ENCODE assay signal across 8 cellular contexts in the genomic region with DNA sequence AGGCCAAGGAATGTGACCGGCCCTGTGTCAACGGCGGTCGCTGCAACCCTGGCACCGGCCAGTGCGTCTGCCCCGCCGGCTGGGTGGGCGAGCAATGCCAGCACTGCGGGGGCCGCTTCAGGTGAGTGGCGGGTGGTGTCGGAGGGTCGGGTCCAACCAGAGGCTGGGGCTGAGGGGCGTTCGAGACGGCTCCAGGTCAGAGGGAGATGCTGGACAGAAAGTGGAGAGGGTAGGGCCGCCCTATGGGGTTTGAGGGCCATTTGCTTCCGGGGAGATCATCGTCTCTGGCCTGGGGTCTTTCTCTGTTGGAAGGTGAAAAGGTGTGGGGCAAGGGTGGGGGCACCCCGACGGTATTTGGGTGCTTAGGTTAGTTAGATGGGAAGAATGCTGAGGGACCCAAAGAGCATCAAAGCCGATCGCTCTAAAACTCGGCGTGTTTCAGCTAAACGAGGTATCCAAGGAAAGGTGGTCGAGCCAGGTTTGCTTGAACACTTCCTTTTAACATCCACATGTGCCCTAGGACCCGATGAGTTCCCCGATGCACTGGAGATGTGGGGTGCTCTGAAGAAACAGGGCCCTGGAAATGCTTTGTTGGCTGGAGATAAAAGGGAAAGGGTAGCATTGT. TPM values are rescaled to one million over a fixed set of nuclear protein-coding genes. Genes with fewer than 3 reads are reported as not detected.
DNase-seq lines count a peak whose midpoint lies in the region; ATAC-seq and TF ChIP-seq lines count a peak whose summit lies in the region.

No MANE protein-coding gene starts in this region.

- ATAC-seq in HG03457 (IDR thresholded peaks at IDR 0.05; ENCODE audit: unreplicated experiment): peak; percentile 24
- peak; percentile 2 for ATAC-seq in lung (ENCODE audit: insufficient read depth, low FRiP score)
- peak in 1 of 2 donors; percentile 13 for ATAC-seq in upper lobe of left lung (ENCODE audit: low FRiP score in 2 of 2)

- no peak for TF ChIP-seq POLR2A in upper lobe of left lung (IDR thresholded peaks at IDR 0.05)

- H3K4me3 Mint-ChIP-seq in brain: peak overlapping the region; percentile 94 to 99 (median 98)

- H3K4me1 Mint-ChIP-seq in brain: peaks cover 35% of the 10 kb centered on the region

- no peaks in the 10 kb centered on the region for H3K9me3 ChIP-seq in lung (ENCODE audit: control insufficient read depth in 2 of 2, insufficient read depth in 1 of 2, low read length in 1 of 2)
- no peaks in the 10 kb centered on the region for H3K9me3 ChIP-seq in upper lobe of left lung

- H3K36me3 ChIP-seq in lung (ENCODE audit: control insufficient read depth in 2 of 2, insufficient read depth in 2 of 2, low read length in 2 of 2) (no peaks in the 10 kb centered on the region), upper lobe of left lung (no peaks in the 10 kb centered on the region)

- H3K4me1 ChIP-seq in lung (ENCODE audit: control insufficient read depth in 2 of 2, insufficient read depth in 2 of 2, low read length in 2 of 2) (peaks cover 4 to 19% of the 10 kb centered on the region in 2 donors), upper lobe of left lung (peaks cover 19 to 37% (median 26%) of the 10 kb centered on the region in 4 donors)

- H3K36me3 Mint-ChIP-seq in brain: peaks cover 19% of the 10 kb centered on the region

- DNase-seq in DMS53 (lab: John Stamatoyannopoulos, UW) (peak; percentile 29), DMS53 treated with DMSO at 0.1 percent for 48 hours (lab: John Stamatoyannopoulos, UW; ENCODE audit: unreplicated experiment) (no peak), lung (ENCODE audit: low spot score) (no peak), upper lobe of left lung (no peak), GDM1 (lab: John Stamatoyannopoulos, UW) (no peak), AML-193 (lab: John Stamatoyannopoulos, UW) (no peak)

- TF ChIP-seq CTCF in brain (conservative IDR thresholded peaks at IDR 0.05): no peak
- no peak for TF ChIP-seq CTCF in lung (IDR thresholded peaks at IDR 0.05; ENCODE audit: control extremely low read depth, extremely low read depth)
- no peak for TF ChIP-seq CTCF in upper lobe of left lung (IDR thresholded peaks at IDR 0.05)

- H3K9me3 Mint-ChIP-seq in brain: no peaks in the 10 kb centered on the region

- peak overlapping the region; percentile 81 to 95 (median 90) for H3K27ac Mint-ChIP-seq in brain

- peaks cover 25% of the 10 kb centered on the region for H3K27me3 Mint-ChIP-seq in brain

- H3K4me3 ChIP-seq in lung: peak overlapping the region; percentile 95
- peak overlapping the region; percentile 89 to 99 (median 97) for H3K4me3 ChIP-seq in upper lobe of left lung

- peak overlapping the region; percentile 78 to 87 for H3K27ac ChIP-seq in lung (ENCODE audit: low read depth in 1 of 2, low read length in 1 of 2)
- peak overlapping the region; percentile 61 to 91 (median 78) for H3K27ac ChIP-seq in upper lobe of left lung

- no peak for TF ChIP-seq EP300 in upper lobe of left lung (IDR thresholded peaks at IDR 0.05)

- H3K27me3 ChIP-seq in lung (ENCODE audit: control insufficient read depth, insufficient read depth) (no peaks in the 10 kb centered on the region), upper lobe of left lung (no peaks in the 10 kb centered on the region)

- WGBS in lung, 2 donors: 1 to 2% methylated on average over 30 of the region's 30 CpGs
- WGBS in upper lobe of left lung, 2 donors: 1 to 2% methylated on average over 28 to 30 of the region's 30 CpGs

RNA-seq across cellular contexts. Expression of gene ATRN, which starts 0.7 kb away (rescaled TPM):
- polyA plus RNA-seq in brain (ENCODE audit: insufficient read depth, low read depth, low replicate concordance) (24.3 TPM), lung (10 to 100 TPM in 1 of 2 donors, 1 to 10 TPM in 1; 4.2 to 13.4 TPM)
- total RNA-seq in lung (10 to 100 TPM; 29.0 to 38.5 TPM), upper lobe of left lung (10 to 100 TPM; 13.6 to 39.5 (median 27.0) TPM)
